Comparison of ENCODE assay signal across 1 cellular context in genomic region chr11:65794570-65795510, GRCh38.
TF ChIP-seq lines count a peak whose summit lies in the region.

No MANE protein-coding gene starts in this region.

TF ChIP-seq in HepG2, 621 proteins besides CTCF, POLR2A, EP300 and RAD21 (continued from another document and continues in another):
- TF ChIP-seq SKIL (CRISPR knock-in tag; IDR thresholded peaks at IDR 0.05; ENCODE audit: borderline replicate concordance) (no peak), ZNF670 (CRISPR knock-in tag; IDR thresholded peaks at IDR 0.05; ENCODE audit: borderline replicate concordance) (no peak), BCLAF1 (IDR thresholded peaks at IDR 0.05) (no peak), SRSF1 (optimal IDR thresholded peaks at IDR 0.05; ENCODE audit: low read depth, low read length) (no peak), RBM22 (optimal IDR thresholded peaks at IDR 0.05; ENCODE audit: low read length) (no peak), AGO2 (optimal IDR thresholded peaks at IDR 0.05; ENCODE audit: low read depth, low read length) (no peak), TMF1 (CRISPR knock-in tag; IDR thresholded peaks at IDR 0.05; ENCODE audit: low read depth) (no peak), CBX5 (CRISPR knock-in tag; IDR thresholded peaks at IDR 0.05; ENCODE audit: borderline replicate concordance) (no peak), KDM1A (CRISPR knock-in tag; IDR thresholded peaks at IDR 0.05) (no peak), ZNF143 (CRISPR knock-in tag; IDR thresholded peaks at IDR 0.05) (0 out of 2 replicates have a peak, but pooled peaks have one; percentile 22), ATAD3A (CRISPR knock-in tag; IDR thresholded peaks at IDR 0.05) (no peak), PTBP1 (IDR thresholded peaks at IDR 0.05; ENCODE audit: low read depth, low read length, poor library complexity, severe bottlenecking) (no peak), HNRNPLL (IDR thresholded peaks at IDR 0.05; ENCODE audit: low read depth, low read length, poor library complexity, severe bottlenecking) (no peak), ZNF317 (CRISPR knock-in tag; IDR thresholded peaks at IDR 0.05) (no peak), YY1 (IDR thresholded peaks at IDR 0.05; ENCODE audit: insufficient read depth, insufficient replicate concordance, low read depth, low read length) (no peak), ZNF563 (CRISPR knock-in tag; IDR thresholded peaks at IDR 0.05) (no peak), SYNCRIP (IDR thresholded peaks at IDR 0.05; ENCODE audit: insufficient read depth, low read depth, low read length) (no peak), LCORL (IDR thresholded peaks at IDR 0.05) (no peak), LCORL (CRISPR knock-in tag; IDR thresholded peaks at IDR 0.05) (peak; percentile 44; the same call in 1 of the 2 replicates), RNF219 (CRISPR knock-in tag; IDR thresholded peaks at IDR 0.05) (no peak), NBN (conservative IDR thresholded peaks at IDR 0.05) (no peak), ZNF362 (CRISPR knock-in tag; IDR thresholded peaks at IDR 0.05; ENCODE audit: borderline replicate concordance) (no peak), ZNF674 (CRISPR knock-in tag; IDR thresholded peaks at IDR 0.05; ENCODE audit: low read depth) (no peak), KIAA2018 (CRISPR knock-in tag; IDR thresholded peaks at IDR 0.05; ENCODE audit: borderline replicate concordance) (no peak), HOXA3 (CRISPR knock-in tag; IDR thresholded peaks at IDR 0.05) (peak; percentile 52), THAP9 (CRISPR knock-in tag; IDR thresholded peaks at IDR 0.05; ENCODE audit: borderline replicate concordance) (no peak), RERE (CRISPR knock-in tag; IDR thresholded peaks at IDR 0.05; ENCODE audit: low read depth) (no peak)
